In genomic region chr20:4886771-4887527, GRCh38 we compare ENCODE assay signal across 21 cellular contexts.
A peak's percentile ranks its signal among the peaks of the same experiment; 100 is the strongest.
DNase-seq lines count a peak whose midpoint lies in the region; ATAC-seq, FAIRE-seq and TF ChIP-seq lines count a peak whose summit lies in the region.
"Had no signal": no experiment of that assay in that cellular context is flagged by ENCODE, and none has a peak within 500 bp of the region (broad histone marks: within the 10 kb centered on the region; RNA-seq: fewer than 3 reads in every experiment).

No MANE protein-coding gene starts in this region.

- 88 to 100% methylated on average over 1 to 8 of the region's 8 CpGs for WGBS in transverse colon (ENCODE audit: low coverage in 1 of 2), 2 donors

- no peak overlapping the region for H3K4me3 Mint-ChIP-seq in naive thymus-derived CD4-positive, alpha-beta T cell
- H3K4me3 Mint-ChIP-seq: activated CD4-positive, alpha-beta T cell treated with anti-CD3 and anti-CD28 coated beads, Interleukin-2, amount 10 ng/mL, durations not matched to agents 24 days and 14 days; activated naive CD4-positive, alpha-beta T cell treated with anti-CD3 and anti-CD28 coated beads for 36 hours; nephron progenitor cell had no signal

- H3K27me3 Mint-ChIP-seq in naive thymus-derived CD4-positive, alpha-beta T cell: no peaks in the 10 kb centered on the region
- H3K27me3 Mint-ChIP-seq: activated CD4-positive, alpha-beta T cell treated with anti-CD3 and anti-CD28 coated beads, Interleukin-2, amount 10 ng/mL, durations not matched to agents 24 days and 14 days had no signal

- H3K9me3 Mint-ChIP-seq in naive thymus-derived CD4-positive, alpha-beta T cell: no peaks in the 10 kb centered on the region
- no peaks in the 10 kb centered on the region for H3K9me3 Mint-ChIP-seq in activated naive CD4-positive, alpha-beta T cell treated with anti-CD3 and anti-CD28 coated beads, Interleukin-2, amount 50 U/mL, for 72 hours
- H3K9me3 Mint-ChIP-seq: activated CD4-positive, alpha-beta T cell treated with anti-CD3 and anti-CD28 coated beads, Interleukin-2, amount 10 ng/mL, durations not matched to agents 24 days and 14 days; activated naive CD4-positive, alpha-beta T cell treated with anti-CD3 and anti-CD28 coated beads for 36 hours; nephron progenitor cell had no signal

- no peak for TF ChIP-seq EP300 in transverse colon (IDR thresholded peaks at IDR 0.05; ENCODE audit: low read depth)

- TF ChIP-seq POLR2A in GM12891 (IDR thresholded peaks at IDR 0.05; ENCODE audit: low read depth, low read length): no peak
- TF ChIP-seq POLR2A in transverse colon (IDR thresholded peaks at IDR 0.05): no peak

- in situ Hi-C loops in transverse colon (cut with MboI; ENCODE audit: low pct_ligation_motif_present in 1 of 4, low pct_unique_long_range_greater_than_20kb in 1 of 4, low sequenced_read_pairs in 3 of 4): no loop called here

- H3K4me1 Mint-ChIP-seq in naive thymus-derived CD4-positive, alpha-beta T cell: peaks cover 0 to 11% (median 0%) of the 10 kb centered on the region in 7 donors
- H3K4me1 Mint-ChIP-seq: activated CD4-positive, alpha-beta T cell treated with anti-CD3 and anti-CD28 coated beads, Interleukin-2, amount 10 ng/mL, durations not matched to agents 24 days and 14 days had no signal

- FAIRE-seq in GM12891 (lab: Jason Lieb, UNC): peak; percentile 63
- peak; percentile 75 for FAIRE-seq in bronchial epithelial cell (lab: Jason Lieb, UNC)
- FAIRE-seq: astrocyte, endometrium, kidney had no signal

- H3K27ac Mint-ChIP-seq in naive thymus-derived CD4-positive, alpha-beta T cell: peak overlapping the region in 1 of 9 donors; percentile 4
- H3K27ac Mint-ChIP-seq in activated naive CD4-positive, alpha-beta T cell treated with anti-CD3 and anti-CD28 coated beads, Interleukin-2, amount 50 U/mL, for 72 hours: no peak overlapping the region
- H3K27ac Mint-ChIP-seq: activated CD4-positive, alpha-beta T cell treated with anti-CD3 and anti-CD28 coated beads, Interleukin-2, amount 10 ng/mL, durations not matched to agents 24 days and 14 days; activated naive CD4-positive, alpha-beta T cell treated with anti-CD3 and anti-CD28 coated beads for 36 hours; nephron progenitor cell had no signal

- TF ChIP-seq CTCF in bronchial epithelial cell (IDR thresholded peaks at IDR 0.05; ENCODE audit: insufficient read depth, low read length, severe bottlenecking) (no peak), transverse colon (IDR thresholded peaks at IDR 0.05) (no peak)

- peak; percentile 40 for ATAC-seq in naive thymus-derived CD4-positive, alpha-beta T cell
- no peak for ATAC-seq in activated naive CD4-positive, alpha-beta T cell treated with anti-CD3 and anti-CD28 coated beads, Interleukin-2, amount 50 U/mL, for 72 hours

- intact Hi-C loops in naive thymus-derived CD4-positive, alpha-beta T cell (cut with micrococcal nuclease): no loop called here
- intact Hi-C loops in transverse colon (cut with DNase I; ENCODE audit: low total_unique reads): loop anchor here (2.0 to 5.0 kb wide), 3 partner anchors 58 to 1385 kb away; no protein-coding TSS in a partner anchor

- peaks cover 4% of the 10 kb centered on the region for H3K36me3 ChIP-seq in bronchial epithelial cell (ENCODE audit: control insufficient read depth, insufficient read depth, low read length)
- H3K36me3 ChIP-seq in naive thymus-derived CD4-positive, alpha-beta T cell (ENCODE audit: control insufficient read depth in 2 of 3, insufficient read depth in 3 of 3, low read length in 3 of 3): peaks cover 0 to 45% (median 0%) of the 10 kb centered on the region in 3 experiments
- H3K36me3 ChIP-seq in transverse colon: peaks cover 0 to 3% (median 0%) of the 10 kb centered on the region in 4 donors
- H3K36me3 ChIP-seq: SJSA1 had no signal

- DNase-seq in NCI-H2227 (lab: John Stamatoyannopoulos, UW; ENCODE audit: unreplicated experiment) (peak; percentile 19), NCI-H2227 treated with DMSO at 0.1 percent for 48 hours (lab: John Stamatoyannopoulos, UW) (no peak), GM12891 (ENCODE audit: insufficient read length, low spot score) (no peak), bronchial epithelial cell (ENCODE audit: low read depth) (no peak), NCI-H2196 treated with DMSO at 0.1 percent for 48 hours (lab: John Stamatoyannopoulos, UW; ENCODE audit: unreplicated experiment) (no peak), transverse colon (no peak)
- no peak for DNase-seq in naive thymus-derived CD4-positive, alpha-beta T cell
- no peak for DNase-seq in activated naive CD4-positive, alpha-beta T cell treated with anti-CD3 and anti-CD28 coated beads, Interleukin-2, amount 50 U/mL, for 72 hours (ENCODE audit: low spot score in 2 of 2)
- DNase-seq: activated CD4-positive, alpha-beta T cell treated with anti-CD3 and anti-CD28 coated beads, Interleukin-2, amount 10 ng/mL, durations not matched to agents 24 days and 14 days; activated naive CD4-positive, alpha-beta T cell treated with anti-CD3 and anti-CD28 coated beads for 36 hours; DMS53; kidney; mesendoderm; NCI-H446 treated with DMSO at 0.1 percent for 48 hours; nephron progenitor cell; testis had no signal

- no peak overlapping the region for H3K27ac ChIP-seq in naive thymus-derived CD4-positive, alpha-beta T cell (ENCODE audit: low read depth, low read length)
- H3K27ac ChIP-seq in transverse colon: no peak overlapping the region
- H3K27ac ChIP-seq: BLaER1 treated with 17β-estradiol and CSF1 and Interleukin-3, amounts not matched to agents 10 nM and 100 nM; prostate gland; SJSA1; testis had no signal

- peaks cover 9 to 30% (median 17%) of the 10 kb centered on the region in 5 donors for H3K36me3 Mint-ChIP-seq in naive thymus-derived CD4-positive, alpha-beta T cell
- H3K36me3 Mint-ChIP-seq in activated naive CD4-positive, alpha-beta T cell treated with anti-CD3 and anti-CD28 coated beads, Interleukin-2, amount 50 U/mL, for 72 hours: no peaks in the 10 kb centered on the region

- POLR2A ChIA-PET in naive thymus-derived CD4-positive, alpha-beta T cell (lab: Charles Lee): no interaction called here

- H3K9me3 ChIP-seq in naive thymus-derived CD4-positive, alpha-beta T cell (ENCODE audit: control insufficient read depth in 2 of 3, low read length in 3 of 3): no peaks in the 10 kb centered on the region
- no peaks in the 10 kb centered on the region for H3K9me3 ChIP-seq in transverse colon
- H3K9me3 ChIP-seq: BLaER1 treated with 17β-estradiol and CSF1 and Interleukin-3, amounts not matched to agents 10 nM and 100 nM; prostate gland; SJSA1; testis had no signal

- H3K4me3 ChIP-seq in bronchial epithelial cell (ENCODE audit: low read depth, low read length): no peak overlapping the region
- H3K4me3 ChIP-seq in naive thymus-derived CD4-positive, alpha-beta T cell (ENCODE audit: low read length): no peak overlapping the region
- H3K4me3 ChIP-seq in transverse colon: no peak overlapping the region
- H3K4me3 ChIP-seq: BLaER1 treated with 17β-estradiol and CSF1 and Interleukin-3, amounts not matched to agents 10 nM and 100 nM; prostate gland; SJSA1; testis had no signal

- no peaks in the 10 kb centered on the region for H3K27me3 ChIP-seq in bronchial epithelial cell (ENCODE audit: control insufficient read depth, insufficient read depth, low read length)
- H3K27me3 ChIP-seq in naive thymus-derived CD4-positive, alpha-beta T cell (ENCODE audit: control insufficient read depth in 2 of 2, insufficient read depth in 2 of 2, low read length in 2 of 2): no peaks in the 10 kb centered on the region
- H3K27me3 ChIP-seq in transverse colon: no peaks in the 10 kb centered on the region
- H3K27me3 ChIP-seq: BLaER1 treated with 17β-estradiol and CSF1 and Interleukin-3, amounts not matched to agents 10 nM and 100 nM; SJSA1; testis had no signal

- no peaks in the 10 kb centered on the region for H3K4me1 ChIP-seq in naive thymus-derived CD4-positive, alpha-beta T cell (ENCODE audit: control insufficient read depth in 2 of 2, insufficient read depth in 2 of 2, low read length in 2 of 2)
- H3K4me1 ChIP-seq in transverse colon: no peaks in the 10 kb centered on the region
- H3K4me1 ChIP-seq: prostate gland, SJSA1, testis had no signal

- CTCF ChIA-PET in naive thymus-derived CD4-positive, alpha-beta T cell (lab: Charles Lee): interaction anchor here (0.6 kb wide), 1 partner anchor 188 kb away, joined by 3 read pairs; no protein-coding TSS in a partner anchor

TF ChIP-seq in GM12891, 5 proteins besides CTCF, POLR2A, EP300 and RAD21:
- peak; percentile 62 for TF ChIP-seq SPI1 (IDR thresholded peaks at IDR 0.05; ENCODE audit: low read depth, low read length)
- TF ChIP-seq PAX5 (IDR thresholded peaks at IDR 0.05; ENCODE audit: insufficient read depth, low read length, severe bottlenecking): no peak
